In genomic region chr10:60555710-60556109, GRCh38 we compare ENCODE assay signal across 20 cellular contexts.
DNase-seq lines count a peak whose midpoint lies in the region; ATAC-seq, FAIRE-seq and TF ChIP-seq lines count a peak whose summit lies in the region.
"Had no signal": no experiment of that assay in that cellular context is flagged by ENCODE, and none has a peak within 500 bp of the region (broad histone marks: within the 10 kb centered on the region; RNA-seq: fewer than 3 reads in every experiment).

No MANE protein-coding gene starts in this region.

- no peaks in the 10 kb centered on the region for H3K27me3 Mint-ChIP-seq in activated T-cell treated with anti-CD3 and anti-CD28 coated beads, Interleukin-2, amount 50 U/mL, for 72 hours (ENCODE audit: low read depth)
- no peaks in the 10 kb centered on the region for H3K27me3 Mint-ChIP-seq in activated CD4-positive, alpha-beta memory T cell treated with anti-CD3 and anti-CD28 coated beads for 36 hours
- H3K27me3 Mint-ChIP-seq: CD4-positive, alpha-beta memory T cell had no signal

- intact Hi-C loops in Panc1 (cut with micrococcal nuclease; ENCODE audit: unreplicated experiment): no loop called here
- intact Hi-C loops in kidney (cut with DNase I): no loop called here
- intact Hi-C loops in activated CD4-positive, alpha-beta memory T cell treated with anti-CD3 and anti-CD28 coated beads for 36 hours (cut with micrococcal nuclease): no loop called here

- H3K9ac ChIP-seq in kidney (ENCODE audit: low read length in 2 of 2): no peak overlapping the region
- H3K9ac ChIP-seq: BLaER1, GM23248 had no signal

- no peak for ATAC-seq in activated T-cell treated with anti-CD3 and anti-CD28 coated beads, Interleukin-2, amount 50 U/mL, for 72 hours (replicated peaks in 1 of 2)
- ATAC-seq in Panc1: no peak
- no peak for ATAC-seq in HG03159 (IDR thresholded peaks at IDR 0.05; ENCODE audit: unreplicated experiment)

- H3K4me1 ChIP-seq in Panc1 (ENCODE audit: control insufficient read depth, insufficient read depth, low read length): no peaks in the 10 kb centered on the region
- peaks cover 4 to 5% of the 10 kb centered on the region in 2 donors for H3K4me1 ChIP-seq in kidney (ENCODE audit: control insufficient read depth in 1 of 2, insufficient read depth in 1 of 2, low read depth in 1 of 2, low read length in 2 of 2)
- H3K4me1 ChIP-seq: BLaER1 had no signal

- in situ Hi-C loops in Panc1 (cut with HindIII; ENCODE audit: low pct_unique_long_range_greater_than_20kb, low sequenced_read_pairs): no loop called here

- H3K9me3 Mint-ChIP-seq in activated T-cell treated with anti-CD3 and anti-CD28 coated beads, Interleukin-2, amount 50 U/mL, for 72 hours: peaks cover 2 to 5% of the 10 kb centered on the region in 2 donors
- H3K9me3 Mint-ChIP-seq in activated CD4-positive, alpha-beta memory T cell treated with anti-CD3 and anti-CD28 coated beads for 36 hours: peaks cover 6% of the 10 kb centered on the region

- DNase-seq in activated T-cell treated with anti-CD3 and anti-CD28 coated beads, Interleukin-2, amount 50 U/mL, for 72 hours: no peak
- no peak for DNase-seq in activated T-cell treated with anti-CD3 and anti-CD28 coated beads, Interleukin-2, amount 50 U/mL, for 48 hours
- no peak for DNase-seq in Panc1 (ENCODE audit: low read depth, low spot score)
- DNase-seq in kidney: no peak
- no peak for DNase-seq in NCI-H2081 treated with DMSO at 0.1 percent for 48 hours (lab: John Stamatoyannopoulos, UW)
- no peak for DNase-seq in activated CD4-positive, alpha-beta memory T cell treated with anti-CD3 and anti-CD28 coated beads for 36 hours
- DNase-seq: CD4-positive, alpha-beta memory T cell; DMS153; DMS79; GDM1; GM23248; HCEC 1CT had no signal

- H3K4me3 Mint-ChIP-seq in activated T-cell treated with anti-CD3 and anti-CD28 coated beads, Interleukin-2, amount 50 U/mL, for 72 hours: no peak overlapping the region
- H3K4me3 Mint-ChIP-seq in activated CD4-positive, alpha-beta memory T cell treated with anti-CD3 and anti-CD28 coated beads for 36 hours: no peak overlapping the region
- H3K4me3 Mint-ChIP-seq: CD14-positive monocyte; CD4-positive, alpha-beta memory T cell had no signal

- no peak for FAIRE-seq in kidney (lab: Jason Lieb, UNC)
- FAIRE-seq: GM12892, GM18507, HTR-8/SVneo had no signal

- H3K36me3 ChIP-seq in Panc1 (ENCODE audit: control insufficient read depth, insufficient read depth, low read length) (no peaks in the 10 kb centered on the region), kidney (ENCODE audit: control insufficient read depth in 1 of 2, insufficient read depth in 2 of 2, low read length in 2 of 2) (no peaks in the 10 kb centered on the region)
- H3K36me3 ChIP-seq: BLaER1 had no signal

- H3K36me3 Mint-ChIP-seq in activated T-cell treated with anti-CD3 and anti-CD28 coated beads, Interleukin-2, amount 50 U/mL, for 72 hours (ENCODE audit: insufficient read depth in 2 of 2): peaks cover 0 to 13% of the 10 kb centered on the region in 2 donors
- peaks cover 2% of the 10 kb centered on the region for H3K36me3 Mint-ChIP-seq in activated CD4-positive, alpha-beta memory T cell treated with anti-CD3 and anti-CD28 coated beads for 36 hours
- H3K36me3 Mint-ChIP-seq: CD14-positive monocyte had no signal

- H3K27me3 ChIP-seq in Panc1 (ENCODE audit: control insufficient read depth, insufficient read depth, low read length): no peaks in the 10 kb centered on the region
- H3K27me3 ChIP-seq: BLaER1 had no signal

- BruUV-seq in Panc1 (replicated peaks; lab: Mats Ljungman, UMichigan): no TSS peak

- TF ChIP-seq CTCF in Panc1 (IDR thresholded peaks at IDR 0.05) (0 out of 2 replicates have a peak, but pooled peaks have one; percentile 6), kidney (IDR thresholded peaks at IDR 0.05; ENCODE audit: borderline replicate concordance, extremely low read depth, insufficient read depth) (no peak)

- CTCF ChIA-PET in Panc1 (lab: Charles Lee): no interaction called here
- CTCF ChIA-PET in activated CD4-positive, alpha-beta memory T cell treated with anti-CD3 and anti-CD28 coated beads for 36 hours (lab: Charles Lee): no interaction called here

- peak overlapping the region; percentile 28 for H3K27ac Mint-ChIP-seq in activated T-cell treated with anti-CD3 and anti-CD28 coated beads, Interleukin-2, amount 50 U/mL, for 72 hours
- no peak overlapping the region for H3K27ac Mint-ChIP-seq in activated CD4-positive, alpha-beta memory T cell treated with anti-CD3 and anti-CD28 coated beads for 36 hours
- H3K27ac Mint-ChIP-seq: CD14-positive monocyte; CD4-positive, alpha-beta memory T cell had no signal

- H3K4me3 ChIP-seq in Panc1 (ENCODE audit: low read depth in 2 of 2, low read length in 2 of 2) (no peak overlapping the region), kidney (ENCODE audit: low read length in 2 of 2) (no peak overlapping the region)
- H3K4me3 ChIP-seq: BLaER1, GM23248 had no signal

- POLR2A ChIA-PET in Panc1 (lab: Charles Lee): no interaction called here
- POLR2A ChIA-PET in activated CD4-positive, alpha-beta memory T cell treated with anti-CD3 and anti-CD28 coated beads for 36 hours (lab: Charles Lee): no interaction called here

- H3K4me1 Mint-ChIP-seq in activated T-cell treated with anti-CD3 and anti-CD28 coated beads, Interleukin-2, amount 50 U/mL, for 72 hours (ENCODE audit: low read depth): peaks cover 18% of the 10 kb centered on the region
- peaks cover 6% of the 10 kb centered on the region for H3K4me1 Mint-ChIP-seq in activated CD4-positive, alpha-beta memory T cell treated with anti-CD3 and anti-CD28 coated beads for 36 hours (ENCODE audit: low read depth)

- H3K27ac ChIP-seq in Panc1 (ENCODE audit: low read length): no peak overlapping the region
- H3K27ac ChIP-seq in kidney (ENCODE audit: low read depth in 2 of 2, low read length in 2 of 2): peak overlapping the region; percentile 9 to 28
- H3K27ac ChIP-seq: 22Rv1, BLaER1, GM23248, HL-60 had no signal

- H3K9me3 ChIP-seq in Panc1 (ENCODE audit: control insufficient read depth, insufficient read depth, low read depth, low read length) (0 out of 2 replicates have a peak, but pooled peaks cover 4% of the 10 kb centered on the region), kidney (ENCODE audit: control insufficient read depth in 1 of 2, low read length in 2 of 2) (peaks cover 0 to 3% of the 10 kb centered on the region in 2 donors)
- H3K9me3 ChIP-seq: BLaER1 had no signal
